Comparison of ENCODE assay signal across 1 cellular context in the genomic region with DNA sequence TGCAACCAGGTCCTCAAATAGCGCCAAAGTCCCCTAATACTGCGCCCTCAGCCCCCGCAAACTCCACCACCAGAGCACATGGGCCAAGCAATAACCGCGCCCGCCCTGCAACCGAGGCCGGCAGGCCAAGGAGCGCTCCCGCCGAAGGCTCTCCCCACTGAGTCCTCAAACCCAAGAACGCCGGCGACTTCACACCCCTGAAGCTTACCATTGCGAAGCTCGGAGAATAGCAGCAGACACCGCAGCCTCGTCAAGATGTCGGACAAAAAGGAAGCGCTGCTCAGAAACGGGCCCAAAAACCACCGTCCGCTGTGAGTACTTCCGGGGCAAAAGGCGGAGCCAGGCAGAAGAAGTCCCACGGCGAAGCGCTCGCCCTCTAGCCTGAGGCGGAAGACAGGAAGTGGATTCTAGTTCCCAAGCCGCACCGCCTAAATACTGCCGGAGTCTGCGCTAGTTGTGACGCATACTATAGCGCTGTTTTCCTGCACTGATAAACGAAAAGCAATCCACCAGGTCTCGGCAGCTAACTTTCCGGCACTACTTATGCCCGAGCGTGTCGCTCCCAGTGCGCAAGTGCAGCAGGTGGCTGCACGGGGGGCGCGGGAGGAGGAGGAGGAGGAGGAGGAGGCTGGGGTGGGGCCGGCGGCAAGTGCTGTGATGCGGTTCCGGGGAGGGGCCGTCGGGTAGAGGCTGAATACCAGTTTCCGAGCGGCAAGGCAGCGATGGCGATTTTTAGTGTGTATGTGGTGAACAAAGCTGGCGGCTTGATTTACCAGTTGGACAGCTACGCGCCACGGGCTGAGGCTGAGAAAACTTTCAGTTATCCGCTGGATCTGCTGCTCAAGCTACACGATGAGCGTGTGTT.
TF ChIP-seq lines count a peak whose summit lies in the region.

Gene RPS25 (minus strand): TSS at position 270 of the 865 bp plus-strand sequence. CDS start 59 bp downstream, at position 211.
A gene with protein sequence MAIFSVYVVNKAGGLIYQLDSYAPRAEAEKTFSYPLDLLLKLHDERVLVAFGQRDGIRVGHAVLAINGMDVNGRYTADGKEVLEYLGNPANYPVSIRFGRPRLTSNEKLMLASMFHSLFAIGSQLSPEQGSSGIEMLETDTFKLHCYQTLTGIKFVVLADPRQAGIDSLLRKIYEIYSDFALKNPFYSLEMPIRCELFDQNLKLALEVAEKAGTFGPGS (plus strand): TSS at position 693 of the 865 bp plus-strand sequence. CDS start 30 bp downstream, at position 723.

TF ChIP-seq in GM12878, 131 proteins besides CTCF, POLR2A, EP300 and RAD21 (continued from another document and continues in another):
- TF ChIP-seq SMAD1 (IDR thresholded peaks at IDR 0.05; ENCODE audit: low read depth, partially characterized antibody) (peak; percentile 83), BRCA1 (IDR thresholded peaks at IDR 0.05; ENCODE audit: low read depth, low read length) (no peak), TCF3 (IDR thresholded peaks at IDR 0.05; ENCODE audit: borderline replicate concordance, insufficient read depth, low read depth, low read length) (0 out of 2 replicates have a peak, but pooled peaks have one; percentile 48), ZNF274 (IDR thresholded peaks at IDR 0.05; ENCODE audit: insufficient read depth, insufficient read length) (no peak), SREBF1 (IDR thresholded peaks at IDR 0.05; ENCODE audit: low read length) (peak; percentile 81), IKZF1 (conservative IDR thresholded peaks at IDR 0.05) (peak; percentile 86), KLF5 (IDR thresholded peaks at IDR 0.05; ENCODE audit: partially characterized antibody) (no peak), NR2F1 (conservative IDR thresholded peaks at IDR 0.05) (0 out of 2 replicates have a peak, but pooled peaks have one; percentile 39), FOS (IDR thresholded peaks at IDR 0.05; ENCODE audit: borderline replicate concordance, extremely low read depth, insufficient read length) (no peak), PAX5 (IDR thresholded peaks at IDR 0.05; ENCODE audit: borderline replicate concordance, low read depth, low read length) (peak; percentile 18; the same call in 1 of the 2 replicates), IKZF2 (IDR thresholded peaks at IDR 0.05) (peak in 1 of 2 experiments; percentile 41; a peak in 1 of 4 replicates), NBN (IDR thresholded peaks at IDR 0.05) (peak; percentile 69), SMAD5 (IDR thresholded peaks at IDR 0.05; ENCODE audit: low read depth) (peak; percentile 79), CHD2 (IDR thresholded peaks at IDR 0.05; ENCODE audit: borderline replicate concordance, low read depth, low read length) (peak; percentile 79), REST (IDR thresholded peaks at IDR 0.05; ENCODE audit: low read depth, low read length) (peak; percentile 7; the same call in 1 of the 2 replicates), RELB (IDR thresholded peaks at IDR 0.05; ENCODE audit: low read depth) (peak; percentile 82), NKRF (conservative IDR thresholded peaks at IDR 0.05) (peak; percentile 77), POU2F2 (IDR thresholded peaks at IDR 0.05; ENCODE audit: borderline replicate concordance, low read depth, low read length) (peak; percentile 80; the same call in 2 of the 3 replicates), MXI1 (IDR thresholded peaks at IDR 0.05; ENCODE audit: low read depth, low read length) (peak; percentile 84), MLLT1 (IDR thresholded peaks at IDR 0.05) (peak; percentile 88; the same call in 1 of the 2 replicates), STAT1 (conservative IDR thresholded peaks at IDR 0.05) (peak; percentile 90; the same call in 1 of the 2 replicates), CBFB (IDR thresholded peaks at IDR 0.05; ENCODE audit: low read depth) (peak; percentile 93), HDGF (IDR thresholded peaks at IDR 0.05) (0 out of 2 replicates have a peak, but pooled peaks have one; percentile 30), BMI1 (IDR thresholded peaks at IDR 0.05; ENCODE audit: borderline replicate concordance) (no peak), FOXM1 (IDR thresholded peaks at IDR 0.05; ENCODE audit: low read depth, low read length) (no peak), HDAC2 (IDR thresholded peaks at IDR 0.05) (no peak), ASH2L (IDR thresholded peaks at IDR 0.05; ENCODE audit: borderline replicate concordance, low read depth) (peak; percentile 75; the same call in 1 of the 2 replicates), PKNOX1 (IDR thresholded peaks at IDR 0.05) (peak; percentile 44; the same call in 1 of the 2 replicates), PAX8 (IDR thresholded peaks at IDR 0.05) (no peak)
- TF ChIP-seq, protein P1, sequence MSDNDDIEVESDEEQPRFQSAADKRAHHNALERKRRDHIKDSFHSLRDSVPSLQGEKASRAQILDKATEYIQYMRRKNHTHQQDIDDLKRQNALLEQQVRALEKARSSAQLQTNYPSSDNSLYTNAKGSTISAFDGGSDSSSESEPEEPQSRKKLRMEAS (IDR thresholded peaks at IDR 0.05; ENCODE audit: low read depth, low read length), result peak; percentile 56; the same call in 1 of the 2 replicates
- TF ChIP-seq, protein P2, sequence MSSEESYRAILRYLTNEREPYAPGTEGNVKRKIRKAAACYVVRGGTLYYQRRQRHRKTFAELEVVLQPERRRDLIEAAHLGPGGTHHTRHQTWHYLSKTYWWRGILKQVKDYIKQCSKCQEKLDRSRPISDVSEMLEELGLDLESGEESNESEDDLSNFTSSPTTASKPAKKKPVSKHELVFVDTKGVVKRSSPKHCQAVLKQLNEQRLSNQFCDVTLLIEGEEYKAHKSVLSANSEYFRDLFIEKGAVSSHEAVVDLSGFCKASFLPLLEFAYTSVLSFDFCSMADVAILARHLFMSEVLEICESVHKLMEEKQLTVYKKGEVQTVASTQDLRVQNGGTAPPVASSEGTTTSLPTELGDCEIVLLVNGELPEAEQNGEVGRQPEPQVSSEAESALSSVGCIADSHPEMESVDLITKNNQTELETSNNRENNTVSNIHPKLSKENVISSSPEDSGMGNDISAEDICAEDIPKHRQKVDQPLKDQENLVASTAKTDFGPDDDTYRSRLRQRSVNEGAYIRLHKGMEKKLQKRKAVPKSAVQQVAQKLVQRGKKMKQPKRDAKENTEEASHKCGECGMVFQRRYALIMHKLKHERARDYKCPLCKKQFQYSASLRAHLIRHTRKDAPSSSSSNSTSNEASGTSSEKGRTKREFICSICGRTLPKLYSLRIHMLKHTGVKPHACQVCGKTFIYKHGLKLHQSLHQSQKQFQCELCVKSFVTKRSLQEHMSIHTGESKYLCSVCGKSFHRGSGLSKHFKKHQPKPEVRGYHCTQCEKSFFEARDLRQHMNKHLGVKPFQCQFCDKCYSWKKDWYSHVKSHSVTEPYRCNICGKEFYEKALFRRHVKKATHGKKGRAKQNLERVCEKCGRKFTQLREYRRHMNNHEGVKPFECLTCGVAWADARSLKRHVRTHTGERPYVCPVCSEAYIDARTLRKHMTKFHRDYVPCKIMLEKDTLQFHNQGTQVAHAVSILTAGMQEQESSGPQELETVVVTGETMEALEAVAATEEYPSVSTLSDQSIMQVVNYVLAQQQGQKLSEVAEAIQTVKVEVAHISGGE (CRISPR knock-in tag; IDR thresholded peaks at IDR 0.05), result peak; percentile 71
- TF ChIP-seq, protein P3, sequence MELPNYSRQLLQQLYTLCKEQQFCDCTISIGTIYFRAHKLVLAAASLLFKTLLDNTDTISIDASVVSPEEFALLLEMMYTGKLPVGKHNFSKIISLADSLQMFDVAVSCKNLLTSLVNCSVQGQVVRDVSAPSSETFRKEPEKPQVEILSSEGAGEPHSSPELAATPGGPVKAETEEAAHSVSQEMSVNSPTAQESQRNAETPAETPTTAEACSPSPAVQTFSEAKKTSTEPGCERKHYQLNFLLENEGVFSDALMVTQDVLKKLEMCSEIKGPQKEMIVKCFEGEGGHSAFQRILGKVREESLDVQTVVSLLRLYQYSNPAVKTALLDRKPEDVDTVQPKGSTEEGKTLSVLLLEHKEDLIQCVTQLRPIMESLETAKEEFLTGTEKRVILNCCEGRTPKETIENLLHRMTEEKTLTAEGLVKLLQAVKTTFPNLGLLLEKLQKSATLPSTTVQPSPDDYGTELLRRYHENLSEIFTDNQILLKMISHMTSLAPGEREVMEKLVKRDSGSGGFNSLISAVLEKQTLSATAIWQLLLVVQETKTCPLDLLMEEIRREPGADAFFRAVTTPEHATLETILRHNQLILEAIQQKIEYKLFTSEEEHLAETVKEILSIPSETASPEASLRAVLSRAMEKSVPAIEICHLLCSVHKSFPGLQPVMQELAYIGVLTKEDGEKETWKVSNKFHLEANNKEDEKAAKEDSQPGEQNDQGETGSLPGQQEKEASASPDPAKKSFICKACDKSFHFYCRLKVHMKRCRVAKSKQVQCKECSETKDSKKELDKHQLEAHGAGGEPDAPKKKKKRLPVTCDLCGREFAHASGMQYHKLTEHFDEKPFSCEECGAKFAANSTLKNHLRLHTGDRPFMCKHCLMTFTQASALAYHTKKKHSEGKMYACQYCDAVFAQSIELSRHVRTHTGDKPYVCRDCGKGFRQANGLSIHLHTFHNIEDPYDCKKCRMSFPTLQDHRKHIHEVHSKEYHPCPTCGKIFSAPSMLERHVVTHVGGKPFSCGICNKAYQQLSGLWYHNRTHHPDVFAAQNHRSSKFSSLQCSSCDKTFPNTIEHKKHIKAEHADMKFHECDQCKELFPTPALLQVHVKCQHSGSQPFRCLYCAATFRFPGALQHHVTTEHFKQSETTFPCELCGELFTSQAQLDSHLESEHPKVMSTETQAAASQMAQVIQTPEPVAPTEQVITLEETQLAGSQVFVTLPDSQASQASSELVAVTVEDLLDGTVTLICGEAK (IDR thresholded peaks at IDR 0.05; ENCODE audit: borderline replicate concordance), result peak; percentile 98
